ENCODE assay signal across 8 cellular contexts in genomic region chr1:11654571-11655262, GRCh38. TPM values are rescaled to one million over a fixed set of nuclear protein-coding genes. Genes with fewer than 3 reads are reported as not detected.
DNase-seq lines count a peak whose midpoint lies in the region; ATAC-seq and TF ChIP-seq lines count a peak whose summit lies in the region.

A gene with protein sequence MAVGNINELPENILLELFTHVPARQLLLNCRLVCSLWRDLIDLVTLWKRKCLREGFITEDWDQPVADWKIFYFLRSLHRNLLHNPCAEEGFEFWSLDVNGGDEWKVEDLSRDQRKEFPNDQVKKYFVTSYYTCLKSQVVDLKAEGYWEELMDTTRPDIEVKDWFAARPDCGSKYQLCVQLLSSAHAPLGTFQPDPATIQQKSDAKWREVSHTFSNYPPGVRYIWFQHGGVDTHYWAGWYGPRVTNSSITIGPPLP (plus strand): TSS chr1:11654877. CDS start chr1:11655836, 959 bp downstream.

- H3K9me3 Mint-ChIP-seq in activated CD4-positive, alpha-beta T cell treated with anti-CD3 and anti-CD28 coated beads, Interleukin-2, amount 10 ng/mL, durations not matched to agents 7 days and 5 days: no peaks in the 10 kb centered on the region

- H3K36me3 ChIP-seq in A673 (ENCODE audit: insufficient read depth, low read length, poor library complexity, severe bottlenecking) (peaks cover 15% of the 10 kb centered on the region), HUES6 (ENCODE audit: control insufficient read depth, insufficient read depth, low read length) (peaks cover 25% of the 10 kb centered on the region), lung (ENCODE audit: control insufficient read depth in 2 of 2, insufficient read depth in 2 of 2, low read length in 2 of 2) (peaks cover 0 to 1% of the 10 kb centered on the region in 2 donors)

- peaks cover 14% of the 10 kb centered on the region for H3K27me3 Mint-ChIP-seq in activated CD4-positive, alpha-beta T cell treated with anti-CD3 and anti-CD28 coated beads, Interleukin-2, amount 10 ng/mL, durations not matched to agents 7 days and 5 days

- H3K36me3 Mint-ChIP-seq in activated CD4-positive, alpha-beta T cell treated with anti-CD3 and anti-CD28 coated beads, Interleukin-2, amount 10 ng/mL, durations not matched to agents 7 days and 5 days (ENCODE audit: low read depth): peaks cover 14% of the 10 kb centered on the region

- H3K9ac ChIP-seq in HUES6 (ENCODE audit: low read length): peak within 1 kb of the TSS; percentile 58

- intact Hi-C loops in A673 (cut with micrococcal nuclease; ENCODE audit: unreplicated experiment): no loop called here
- intact Hi-C loops in dorsolateral prefrontal cortex (cut with DNase I): loop anchor here (5.0 kb wide), 2 partner anchors 68 to 153 kb away; partner anchors contain the start of genes CLCN6 (in 1 of the 2) and MTHFR (in 1 of the 2)

- peak within 1 kb of the TSS; percentile 72 for H3K4me3 Mint-ChIP-seq in activated CD4-positive, alpha-beta T cell treated with anti-CD3 and anti-CD28 coated beads, Interleukin-2, amount 10 ng/mL, durations not matched to agents 7 days and 5 days

- TF ChIP-seq CTCF in A673 (conservative IDR thresholded peaks at IDR 0.05; ENCODE audit: low read depth, low read length) (no peak), dorsolateral prefrontal cortex (IDR thresholded peaks at IDR 0.05 in 54 of 56, conservative IDR thresholded peaks at IDR 0.05 in 2 of 56; ENCODE audit: low read depth in 1 of 56, partially characterized antibody in 56 of 56) (no peak), lung (IDR thresholded peaks at IDR 0.05; ENCODE audit: control extremely low read depth, extremely low read depth) (no peak)

- H3K9me3 ChIP-seq in A673 (ENCODE audit: low read depth, low read length, poor library complexity, severe bottlenecking): no peaks in the 10 kb centered on the region
- H3K9me3 ChIP-seq in HUES6 (ENCODE audit: control insufficient read depth, insufficient read depth, low read depth, low read length): no peaks in the 10 kb centered on the region
- H3K9me3 ChIP-seq in lung (ENCODE audit: control insufficient read depth in 2 of 2, insufficient read depth in 1 of 2, low read length in 1 of 2): no peaks in the 10 kb centered on the region

- peaks cover 25% of the 10 kb centered on the region for H3K4me1 Mint-ChIP-seq in activated CD4-positive, alpha-beta T cell treated with anti-CD3 and anti-CD28 coated beads, Interleukin-2, amount 10 ng/mL, durations not matched to agents 7 days and 5 days

- H3K4me1 ChIP-seq in A673 (ENCODE audit: insufficient read depth, low read length, poor library complexity, severe bottlenecking): peaks cover 19% of the 10 kb centered on the region
- H3K4me1 ChIP-seq in HUES6 (ENCODE audit: control insufficient read depth, insufficient read depth, low read length): peaks cover 36% of the 10 kb centered on the region
- H3K4me1 ChIP-seq in lung (ENCODE audit: control insufficient read depth in 2 of 2, insufficient read depth in 2 of 2, low read length in 2 of 2): no peaks in the 10 kb centered on the region

- DNase-seq in A673 (ENCODE audit: low spot score): no peak
- peak; percentile 69 for DNase-seq in activated CD4-positive, alpha-beta T cell treated with anti-CD3 and anti-CD28 coated beads, Interleukin-2, amount 10 ng/mL, durations not matched to agents 7 days and 5 days
- peak in 5 of 10 donors; percentile 46 to 76 (median 66) for DNase-seq in dorsolateral prefrontal cortex
- peak; percentile 45 for DNase-seq in lung (ENCODE audit: low spot score)
- DNase-seq in stimulated activated CD8-positive, alpha-beta memory T cell treated with anti-CD3 and anti-CD28 coated beads, Interleukin-12 subunit alpha, Interleukin-12 subunit beta, amount 100 ng/mL, for 4 hours (ENCODE audit: low read depth): peak; percentile 54
- no peak for DNase-seq in SW 1271 (lab: John Stamatoyannopoulos, UW)

- POLR2A ChIA-PET in A673 (lab: Charles Lee; ENCODE audit: low non-redundant PET): interaction anchor here (0.6 kb wide), 2 partner anchors 10 to 175 kb away, joined by 3 read pairs; partner anchors contain the start of gene DISP3
- POLR2A ChIA-PET in activated CD4-positive, alpha-beta T cell treated with anti-CD3 and anti-CD28 coated beads, Interleukin-2, amount 10 ng/mL, durations not matched to agents 7 days and 5 days (lab: Charles Lee): interaction anchor here (1.0 kb wide), 1 partner anchor 9 kb away, joined by 4 read pairs; the partner anchor contains the start of gene FBXO6

- H3K27me3 ChIP-seq in A673 (replicated peaks; ENCODE audit: insufficient read depth, low read depth, low read length, poor library complexity) (no peaks in the 10 kb centered on the region), HUES6 (ENCODE audit: control insufficient read depth, insufficient read depth, low read length) (peaks cover 47% of the 10 kb centered on the region), dorsolateral prefrontal cortex (no peaks in the 10 kb centered on the region), lung (ENCODE audit: control insufficient read depth, insufficient read depth) (no peaks in the 10 kb centered on the region)

- whole genome bisulfite sequencing in lung, 2 donors: 1 to 2% methylated on average over 23 to 69 of the region's 70 CpGs

- BruUV-seq in A673 (replicated peaks; lab: Mats Ljungman, UMichigan): no TSS peak

- CTCF ChIA-PET in A673 (lab: Charles Lee): interaction anchor here (0.7 kb wide), 2 partner anchors 10 to 56 kb away, joined by 4 read pairs; no protein-coding TSS in a partner anchor
- CTCF ChIA-PET in activated CD4-positive, alpha-beta T cell treated with anti-CD3 and anti-CD28 coated beads, Interleukin-2, amount 10 ng/mL, durations not matched to agents 7 days and 5 days (lab: Charles Lee): interaction anchor here (1.5 to 4.6 kb wide), 5 partner anchors 9 to 82 kb away, joined by 4 to 42 read pairs (median 10); partner anchors contain the start of genes AGTRAP and FBXO6

- peak within 1 kb of the TSS; percentile 41 for H3K27ac Mint-ChIP-seq in activated CD4-positive, alpha-beta T cell treated with anti-CD3 and anti-CD28 coated beads, Interleukin-2, amount 10 ng/mL, durations not matched to agents 7 days and 5 days

- ATAC-seq in GM19025 (IDR thresholded peaks at IDR 0.05; ENCODE audit: low read depth, unreplicated experiment) (peak; percentile 53), lung (ENCODE audit: insufficient read depth, low FRiP score) (peak; percentile 71)

- H3K4me3 ChIP-seq in A673 (ENCODE audit: low read depth, low read length, poor library complexity, severe bottlenecking) (peak within 1 kb of the TSS; percentile 64), HUES6 (ENCODE audit: low read depth, low read length) (peak within 1 kb of the TSS; percentile 83), dorsolateral prefrontal cortex (peak within 1 kb of the TSS; percentile 63 to 89 (median 79)), lung (peak within 1 kb of the TSS; percentile 21)

- no peak within 1 kb of the TSS for H3K27ac ChIP-seq in A673 (ENCODE audit: low read depth, low read length, poor library complexity, severe bottlenecking)
- H3K27ac ChIP-seq in HUES6 (ENCODE audit: low read depth, low read length): no peak within 1 kb of the TSS
- H3K27ac ChIP-seq in dorsolateral prefrontal cortex: peak within 1 kb of the TSS in 58 of 59 donors; percentile 23 to 94 (median 84)
- H3K27ac ChIP-seq in lung (ENCODE audit: low read depth in 1 of 2, low read length in 1 of 2): no peak within 1 kb of the TSS

RNA-seq across cellular contexts. Expression of the gene that starts here (rescaled TPM):
- total RNA-seq in A673 (2021) (19.3 and 28.2 TPM in 2 replicates), dorsolateral prefrontal cortex (100 to 1,000 TPM in 118 of 120 experiments, 10 to 100 TPM in 2; 87.8 to 227 (median 169) TPM), lung (10 to 100 TPM; 14.0 to 14.4 TPM)
- total RNA-seq in activated CD4-positive, alpha-beta T cell treated with anti-CD3 and anti-CD28 coated beads, Interleukin-2, amount 10 ng/mL, durations not matched to agents 7 days and 5 days: 10 to 100 TPM; 32.6 to 37.8 TPM
- 10 to 100 TPM; 10.6 to 19.6 TPM for polyA plus RNA-seq in lung

Comparison
In these comparisons a context has a peak if more than half of its experiments do, and no peak if none do; other contexts are left out.
1. DNase-seq: peak in activated CD4-positive, alpha-beta T cell treated with anti-CD3 and anti-CD28 coated beads, Interleukin-2, amount 10 ng/mL, durations not matched to agents 7 days and 5 days (single experiment), lung (single experiment) and stimulated activated CD8-positive, alpha-beta memory T cell treated with anti-CD3 and anti-CD28 coated beads, Interleukin-12 subunit alpha, Interleukin-12 subunit beta, amount 100 ng/mL, for 4 hours (single experiment); none in A673 (single experiment) and SW 1271 (0 of 2).
2. H3K27ac ChIP-seq: peak in dorsolateral prefrontal cortex (58 of 59); none in A673 (single experiment), HUES6 (single experiment) and lung (0 of 2).
3. H3K4me3 ChIP-seq: peak in every context shown above with its lines; median percentile 83 in HUES6; 79 in dorsolateral prefrontal cortex; 64 in A673; 21 in lung.